10 cellular contexts compared by ENCODE assay signal in the genomic region with DNA sequence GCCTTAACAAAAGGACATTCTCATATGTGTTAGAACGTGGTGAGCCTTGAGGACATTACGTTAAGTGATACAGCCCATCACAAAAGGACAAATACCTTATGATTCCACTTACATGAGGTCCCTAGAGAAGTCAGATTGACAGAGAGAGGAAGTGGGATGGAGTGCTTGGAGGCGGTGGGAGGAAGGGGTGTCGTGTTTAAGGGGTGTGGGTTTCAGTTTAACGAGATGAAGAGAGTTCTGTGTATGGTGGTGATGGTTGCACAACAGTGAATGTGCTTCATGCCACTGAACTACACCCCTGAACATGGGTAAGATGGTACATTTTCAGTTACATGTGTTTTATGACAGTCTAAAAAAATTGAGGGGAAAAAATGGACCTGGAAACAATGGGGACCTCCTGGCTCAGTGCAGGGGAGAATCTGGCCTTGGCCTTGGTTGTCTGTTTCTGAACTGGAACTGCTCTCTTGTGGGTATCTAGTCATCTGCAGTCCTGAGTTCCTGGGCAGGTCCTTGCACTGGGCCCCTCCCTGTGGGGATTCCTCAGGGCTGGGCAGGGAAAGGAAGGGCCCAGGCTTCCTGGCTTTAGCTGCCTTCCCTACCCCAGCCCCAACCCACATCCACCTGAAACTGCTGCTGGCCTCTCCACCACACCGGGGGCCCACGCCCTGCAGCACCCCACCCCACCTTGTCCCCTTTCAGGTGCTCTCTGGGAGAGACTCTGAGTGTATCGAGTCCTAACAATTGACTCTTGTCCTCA. TPM values are rescaled to one million over a fixed set of nuclear protein-coding genes. Genes with fewer than 3 reads are reported as not detected.
DNase-seq lines count a peak whose midpoint lies in the region; ATAC-seq and TF ChIP-seq lines count a peak whose summit lies in the region.
"Had no signal": no experiment of that assay in that cellular context is flagged by ENCODE, and none has a peak within 500 bp of the region (broad histone marks: within the 10 kb centered on the region; RNA-seq: fewer than 3 reads in every experiment).

No MANE protein-coding gene starts in this region.

- peak; percentile 82 for DNase-seq in activated CD4-positive, alpha-beta T cell treated with anti-CD3 and anti-CD28 coated beads, Interleukin-2, amount 10 ng/mL, durations not matched to agents 24 days and 14 days
- DNase-seq in activated CD4-positive, alpha-beta T cell treated with anti-CD3 and anti-CD28 coated beads for 48 hours = no peak
- DNase-seq in WTC11 (ENCODE audit: low spot score) (no peak), left ventricle myocardium inferior (no peak), thoracic aorta (ENCODE audit: low spot score) (no peak), posterior vena cava (ENCODE audit: low spot score) (no peak)

- intact Hi-C loops in activated CD4-positive, alpha-beta T cell treated with anti-CD3 and anti-CD28 coated beads, Interleukin-2, amount 10 ng/mL, durations not matched to agents 24 days and 14 days (cut with micrococcal nuclease) = loop anchor here (5.0 kb wide), 1 partner anchor 442 kb away; the partner anchor contains the start of gene ODF2
- intact Hi-C loops in left ventricle myocardium inferior (cut with micrococcal nuclease) = no loop called here
- intact Hi-C loops in posterior vena cava (cut with DNase I) = no loop called here

- ATAC-seq in WTC11 (no peak), thoracic aorta (ENCODE audit: insufficient number of reproducible peaks, low FRiP score, low read depth) (no peak), GM18909 (IDR thresholded peaks at IDR 0.05; ENCODE audit: poor library complexity, unreplicated experiment) (no peak), GM18907 (IDR thresholded peaks at IDR 0.05; ENCODE audit: unreplicated experiment) (no peak)

- H3K4me3 Mint-ChIP-seq in activated CD4-positive, alpha-beta T cell treated with anti-CD3 and anti-CD28 coated beads, Interleukin-2, amount 10 ng/mL, durations not matched to agents 24 days and 14 days = peak overlapping the region; percentile 62
- H3K4me3 Mint-ChIP-seq in WTC11 = no peak overlapping the region

- H3K27ac ChIP-seq in left ventricle myocardium inferior (replicated peaks) (peak overlapping the region; percentile 82), thoracic aorta (peak overlapping the region; percentile 87 to 89)
- H3K27ac ChIP-seq: parathyroid adenoma had no signal

- no peak overlapping the region for H3K4me3 ChIP-seq in left ventricle myocardium inferior
- no peak overlapping the region for H3K4me3 ChIP-seq in thoracic aorta

- no peaks in the 10 kb centered on the region for H3K9me3 Mint-ChIP-seq in activated CD4-positive, alpha-beta T cell treated with anti-CD3 and anti-CD28 coated beads, Interleukin-2, amount 10 ng/mL, durations not matched to agents 24 days and 14 days
- H3K9me3 Mint-ChIP-seq in WTC11 = no peaks in the 10 kb centered on the region

- TF ChIP-seq CTCF in WTC11 (IDR thresholded peaks at IDR 0.05) = no peak
- no peak for TF ChIP-seq CTCF in left ventricle myocardium inferior (IDR thresholded peaks at IDR 0.05; ENCODE audit: borderline replicate concordance)
- no peak for TF ChIP-seq CTCF in thoracic aorta (IDR thresholded peaks at IDR 0.05)

- H3K36me3 Mint-ChIP-seq in activated CD4-positive, alpha-beta T cell treated with anti-CD3 and anti-CD28 coated beads, Interleukin-2, amount 10 ng/mL, durations not matched to agents 24 days and 14 days (ENCODE audit: low read depth) = peaks cover 18% of the 10 kb centered on the region
- H3K36me3 Mint-ChIP-seq in WTC11 = peaks cover 17% of the 10 kb centered on the region

- POLR2A ChIA-PET in WTC11 (lab: Charles Lee) = no interaction called here

- H3K27me3 ChIP-seq in left ventricle myocardium inferior (ENCODE audit: low read depth) (no peaks in the 10 kb centered on the region), thoracic aorta (replicated peaks; ENCODE audit: insufficient read depth) (no peaks in the 10 kb centered on the region)

- peaks cover 40% of the 10 kb centered on the region for H3K36me3 ChIP-seq in left ventricle myocardium inferior
- H3K36me3 ChIP-seq in thoracic aorta = peaks cover 38% of the 10 kb centered on the region

- H3K27ac Mint-ChIP-seq in activated CD4-positive, alpha-beta T cell treated with anti-CD3 and anti-CD28 coated beads, Interleukin-2, amount 10 ng/mL, durations not matched to agents 24 days and 14 days = peak overlapping the region; percentile 91
- peak overlapping the region; percentile 92 for H3K27ac Mint-ChIP-seq in WTC11

- H3K4me1 ChIP-seq in left ventricle myocardium inferior (peaks cover 81% of the 10 kb centered on the region), thoracic aorta (ENCODE audit: control insufficient read depth in 1 of 2, low read depth in 2 of 2) (peaks cover 24 to 59% of the 10 kb centered on the region in 2 donors)
- H3K4me1 ChIP-seq: parathyroid adenoma had no signal

- CTCF ChIA-PET in WTC11 (lab: Charles Lee) = no interaction called here

- H3K9me3 ChIP-seq in left ventricle myocardium inferior (replicated peaks) = no peaks in the 10 kb centered on the region
- H3K9me3 ChIP-seq in thoracic aorta = no peaks in the 10 kb centered on the region

- peaks cover 63% of the 10 kb centered on the region for H3K4me1 Mint-ChIP-seq in activated CD4-positive, alpha-beta T cell treated with anti-CD3 and anti-CD28 coated beads, Interleukin-2, amount 10 ng/mL, durations not matched to agents 24 days and 14 days
- peaks cover 30% of the 10 kb centered on the region for H3K4me1 Mint-ChIP-seq in WTC11

- no peaks in the 10 kb centered on the region for H3K27me3 Mint-ChIP-seq in activated CD4-positive, alpha-beta T cell treated with anti-CD3 and anti-CD28 coated beads, Interleukin-2, amount 10 ng/mL, durations not matched to agents 24 days and 14 days
- no peaks in the 10 kb centered on the region for H3K27me3 Mint-ChIP-seq in WTC11 (ENCODE audit: low read depth)

TF ChIP-seq in WTC11, 78 proteins besides CTCF, POLR2A, EP300 and RAD21 (continues in another document):
- no peak for TF ChIP-seq FOXP4 (CRISPR knock-in tag; IDR thresholded peaks at IDR 0.05)
- TF ChIP-seq E2F4 (CRISPR knock-in tag; IDR thresholded peaks at IDR 0.05; ENCODE audit: borderline replicate concordance, low read depth) = no peak

RNA-seq across cellular contexts. Expression of gene LRRC8A, which starts 17.8 kb away (rescaled TPM):
- 27.7 and 28.4 TPM in 2 replicates for total RNA-seq in activated CD4-positive, alpha-beta T cell treated with anti-CD3 and anti-CD28 coated beads, Interleukin-2, amount 10 ng/mL, durations not matched to agents 24 days and 14 days
- total RNA-seq in WTC11 (2021) = 63.8 to 83.5 TPM (median 64.5 TPM) in 3 replicates
- 19.8 TPM for total RNA-seq in left ventricle myocardium inferior
- total RNA-seq in thoracic aorta = 100 to 1,000 TPM; 125 to 161 TPM
- 10 to 100 TPM; 49.1 to 58.3 TPM for total RNA-seq in posterior vena cava

RNA-seq across cellular contexts. Expression of gene KYAT1, which starts 18.0 kb away (rescaled TPM):
- 11.7 and 14.4 TPM in 2 replicates for total RNA-seq in activated CD4-positive, alpha-beta T cell treated with anti-CD3 and anti-CD28 coated beads, Interleukin-2, amount 10 ng/mL, durations not matched to agents 24 days and 14 days
- total RNA-seq in WTC11 (2021) = 31.4 to 34.1 TPM (median 33.0 TPM) in 3 replicates
- total RNA-seq in left ventricle myocardium inferior = 12.1 TPM
- 10 to 100 TPM in 1 of 2 donors, 1 to 10 TPM in 1; 5.4 to 14.2 TPM for total RNA-seq in thoracic aorta
- total RNA-seq in posterior vena cava = 1 to 10 TPM; 5.1 to 5.5 TPM

RNA-seq across cellular contexts. Expression of gene PHYHD1, which starts 21.0 kb away (rescaled TPM):
- 0.45 and 0.47 TPM in 2 replicates for total RNA-seq in activated CD4-positive, alpha-beta T cell treated with anti-CD3 and anti-CD28 coated beads, Interleukin-2, amount 10 ng/mL, durations not matched to agents 24 days and 14 days
- 14.6 to 21.3 TPM (median 20.0 TPM) in 3 replicates for total RNA-seq in WTC11 (2021)
- total RNA-seq in left ventricle myocardium inferior = 20.3 TPM
- total RNA-seq in thoracic aorta = 10 to 100 TPM; 21.1 to 36.3 TPM
- total RNA-seq in posterior vena cava = 10 to 100 TPM; 11.4 to 24.8 TPM
- total RNA-seq: H4 had no signal

RNA-seq across cellular contexts. Expression of gene DOLK, which starts 47.7 kb away (rescaled TPM):
- total RNA-seq in activated CD4-positive, alpha-beta T cell treated with anti-CD3 and anti-CD28 coated beads, Interleukin-2, amount 10 ng/mL, durations not matched to agents 24 days and 14 days = 15.2 and 15.9 TPM in 2 replicates
- total RNA-seq in WTC11 (2021) (14.8 to 15.1 TPM (median 15.1 TPM) in 3 replicates), left ventricle myocardium inferior (8.4 TPM), thoracic aorta (10 to 100 TPM; 10.6 to 17.6 TPM), posterior vena cava (1 to 10 TPM; 9.0 to 10.0 TPM)

RNA-seq across cellular contexts. Expression of gene NUP188, which starts 47.8 kb away (rescaled TPM):
- total RNA-seq in activated CD4-positive, alpha-beta T cell treated with anti-CD3 and anti-CD28 coated beads, Interleukin-2, amount 10 ng/mL, durations not matched to agents 24 days and 14 days = 162 and 176 TPM in 2 replicates
- total RNA-seq in WTC11 (2021) (71.3 to 98.9 TPM (median 73.5 TPM) in 3 replicates), left ventricle myocardium inferior (15.9 TPM), thoracic aorta (100 to 1,000 TPM in 1 of 2 donors, 10 to 100 TPM in 1; 75.7 to 106 TPM), posterior vena cava (10 to 100 TPM; 33.2 to 34.1 TPM)
